In genomic region chr17:28783161-28783560, GRCh38 we compare ENCODE assay signal across 20 cellular contexts. TPM values are rescaled to one million over a fixed set of nuclear protein-coding genes. Genes with fewer than 3 reads are reported as not detected.
A peak's percentile ranks its signal among the peaks of the same experiment; 100 is the strongest.
DNase-seq lines count a peak whose midpoint lies in the region; ATAC-seq, FAIRE-seq and TF ChIP-seq lines count a peak whose summit lies in the region.
"Had no signal": no experiment of that assay in that cellular context is flagged by ENCODE, and none has a peak within 500 bp of the region (broad histone marks: within the 10 kb centered on the region; RNA-seq: fewer than 3 reads in every experiment).

No MANE protein-coding gene starts in this region.

- H3K36me3 ChIP-seq in K562 (ENCODE audit: control insufficient read depth, insufficient read depth, low read length) = peaks cover 38% of the 10 kb centered on the region

- no peak overlapping the region for H3K4me3 Mint-ChIP-seq in activated CD8-positive, alpha-beta T cell treated with anti-CD3 and anti-CD28 coated beads for 36 hours
- H3K4me3 Mint-ChIP-seq in activated CD8-positive, alpha-beta T cell treated with anti-CD3 and anti-CD28 coated beads, Interleukin-2, amount 10 ng/mL, durations not matched to agents 7 days and 5 days = no peak overlapping the region
- no peak overlapping the region for H3K4me3 Mint-ChIP-seq in stimulated activated naive CD8-positive, alpha-beta T cell treated with anti-CD3 and anti-CD28 coated beads, Interleukin-15, Interleukin-2, amounts not matched to agents 100 ng/mL and 50 ng/mL, for 24 hours
- H3K4me3 Mint-ChIP-seq in stimulated activated memory B cell treated with anti-CD40 and anti-IgM and Interleukin-4, amounts not matched to agents 10 μg/mL and 1 μg/mL and 100 μg/mL, for 72 hours = no peak overlapping the region
- H3K4me3 Mint-ChIP-seq: CD4-positive, alpha-beta T cell; HFFc6 had no signal

- no TSS peak for BruUV-seq in K562 (replicated peaks; lab: Mats Ljungman, UMichigan)

- peak overlapping the region; percentile 5 for H3K27ac Mint-ChIP-seq in activated CD8-positive, alpha-beta T cell treated with anti-CD3 and anti-CD28 coated beads for 36 hours
- H3K27ac Mint-ChIP-seq in activated CD8-positive, alpha-beta T cell treated with anti-CD3 and anti-CD28 coated beads, Interleukin-2, amount 10 ng/mL, durations not matched to agents 7 days and 5 days = no peak overlapping the region
- peak overlapping the region; percentile 48 for H3K27ac Mint-ChIP-seq in stimulated activated naive CD8-positive, alpha-beta T cell treated with anti-CD3 and anti-CD28 coated beads, Interleukin-15, Interleukin-2, amounts not matched to agents 100 ng/mL and 50 ng/mL, for 24 hours
- H3K27ac Mint-ChIP-seq in stimulated activated memory B cell treated with anti-CD40 and anti-IgM and Interleukin-4, amounts not matched to agents 10 μg/mL and 1 μg/mL and 100 μg/mL, for 72 hours = peak overlapping the region; percentile 30
- H3K27ac Mint-ChIP-seq: CD4-positive, alpha-beta T cell; HFFc6 had no signal

- H3K4me3 ChIP-seq in K562 = no peak overlapping the region

- in situ Hi-C loops in K562 (cut with MboI) = no loop called here

- no peak for FAIRE-seq in K562 (lab: Jason Lieb, UNC)
- FAIRE-seq: D721Med, GM12892, HepG2, HTR-8/SVneo had no signal

- no peaks in the 10 kb centered on the region for H4K20me1 ChIP-seq in K562 (replicated peaks; ENCODE audit: control insufficient read depth, insufficient read depth, low read length)

- H3K79me2 ChIP-seq in K562 (ENCODE audit: control insufficient read depth, insufficient read depth, low read length) = peaks cover 61% of the 10 kb centered on the region

- H3K27ac ChIP-seq in K562 (ENCODE audit: extremely low read depth, low read depth, low read length) = no peak overlapping the region

- CTCF ChIA-PET in activated CD8-positive, alpha-beta T cell treated with anti-CD3 and anti-CD28 coated beads for 36 hours (lab: Charles Lee) = interaction anchor here (1.8 to 2.4 kb wide), 2 partner anchors 14 to 20 kb away, joined by 5 to 20 read pairs; no protein-coding TSS in a partner anchor
- CTCF ChIA-PET in activated CD8-positive, alpha-beta T cell treated with anti-CD3 and anti-CD28 coated beads, Interleukin-2, amount 10 ng/mL, durations not matched to agents 7 days and 5 days (lab: Charles Lee) = no interaction called here
- CTCF ChIA-PET in K562 (lab: Yijun Ruan, JAX; ENCODE audit: low intra/inter-chr PET ratio) = no interaction called here

- H2AFZ ChIP-seq in K562 (ENCODE audit: low read depth, low read length) = no peak overlapping the region

- no peak for DNase-seq in activated CD8-positive, alpha-beta T cell treated with anti-CD3 and anti-CD28 coated beads for 36 hours
- DNase-seq in activated CD8-positive, alpha-beta T cell treated with anti-CD3 and anti-CD28 coated beads, Interleukin-2, amount 10 ng/mL, durations not matched to agents 7 days and 5 days = no peak
- no peak for DNase-seq in stimulated activated naive CD8-positive, alpha-beta T cell treated with anti-CD3 and anti-CD28 coated beads, Interleukin-15, Interleukin-2, amounts not matched to agents 100 U/mL and 50 U/mL, for 24 hours
- DNase-seq in K562 (ENCODE audit: extremely low read depth in 1 of 4, low spot score in 3 of 4) = no peak
- no peak for DNase-seq in D341Med (ENCODE audit: low spot score)
- DNase-seq: ACHN; C1 segment of cervical spinal cord; CD4-positive, alpha-beta T cell; DMS153; DND-41; GDM1; HCEC 1CT; HFFc6 had no signal

- no peaks in the 10 kb centered on the region for H3K27me3 Mint-ChIP-seq in activated CD8-positive, alpha-beta T cell treated with anti-CD3 and anti-CD28 coated beads for 36 hours
- H3K27me3 Mint-ChIP-seq in activated CD8-positive, alpha-beta T cell treated with anti-CD3 and anti-CD28 coated beads, Interleukin-2, amount 10 ng/mL, durations not matched to agents 7 days and 5 days (ENCODE audit: low read depth) = no peaks in the 10 kb centered on the region
- H3K27me3 Mint-ChIP-seq in stimulated activated naive CD8-positive, alpha-beta T cell treated with anti-CD3 and anti-CD28 coated beads, Interleukin-15, Interleukin-2, amounts not matched to agents 100 ng/mL and 50 ng/mL, for 24 hours = no peaks in the 10 kb centered on the region
- no peaks in the 10 kb centered on the region for H3K27me3 Mint-ChIP-seq in stimulated activated memory B cell treated with anti-CD40 and anti-IgM and Interleukin-4, amounts not matched to agents 10 μg/mL and 1 μg/mL and 100 μg/mL, for 72 hours
- H3K27me3 Mint-ChIP-seq: CD4-positive, alpha-beta T cell had no signal

- no peak for TF ChIP-seq CTCF in activated CD8-positive, alpha-beta T cell treated with anti-CD3 and anti-CD28 coated beads for 36 hours (IDR thresholded peaks at IDR 0.05)
- no peak for TF ChIP-seq CTCF in K562 (IDR thresholded peaks at IDR 0.05 in 2 of 3, conservative IDR thresholded peaks at IDR 0.05 in 1 of 3; ENCODE audit: insufficient read depth in 2 of 3, low read depth in 1 of 3, low read length in 3 of 3)

- no peak for TF ChIP-seq RAD21 in K562 (CRISPR knock-in tag; conservative IDR thresholded peaks at IDR 0.05 in 1 of 2, IDR thresholded peaks at IDR 0.05 in 1 of 2)

- H3K9ac ChIP-seq in K562 (ENCODE audit: insufficient read depth in 1 of 2, low read depth in 2 of 2, low read length in 2 of 2) = no peak overlapping the region

- no peaks in the 10 kb centered on the region for H3K9me3 Mint-ChIP-seq in activated CD8-positive, alpha-beta T cell treated with anti-CD3 and anti-CD28 coated beads for 36 hours
- no peaks in the 10 kb centered on the region for H3K9me3 Mint-ChIP-seq in activated CD8-positive, alpha-beta T cell treated with anti-CD3 and anti-CD28 coated beads, Interleukin-2, amount 10 ng/mL, durations not matched to agents 7 days and 5 days (ENCODE audit: insufficient read depth)
- H3K9me3 Mint-ChIP-seq in stimulated activated naive CD8-positive, alpha-beta T cell treated with anti-CD3 and anti-CD28 coated beads, Interleukin-15, Interleukin-2, amounts not matched to agents 100 ng/mL and 50 ng/mL, for 24 hours = no peaks in the 10 kb centered on the region
- no peaks in the 10 kb centered on the region for H3K9me3 Mint-ChIP-seq in stimulated activated memory B cell treated with anti-CD40 and anti-IgM and Interleukin-4, amounts not matched to agents 10 μg/mL and 1 μg/mL and 100 μg/mL, for 72 hours
- H3K9me3 Mint-ChIP-seq: CD4-positive, alpha-beta T cell; HFFc6 had no signal

- H3K27me3 ChIP-seq in K562 (ENCODE audit: control insufficient read depth in 2 of 2, insufficient read depth in 2 of 2, low read length in 2 of 2) = no peaks in the 10 kb centered on the region

- peaks cover 22% of the 10 kb centered on the region for H3K4me1 Mint-ChIP-seq in activated CD8-positive, alpha-beta T cell treated with anti-CD3 and anti-CD28 coated beads for 36 hours (ENCODE audit: low read depth)
- peaks cover 10% of the 10 kb centered on the region for H3K4me1 Mint-ChIP-seq in activated CD8-positive, alpha-beta T cell treated with anti-CD3 and anti-CD28 coated beads, Interleukin-2, amount 10 ng/mL, durations not matched to agents 7 days and 5 days (ENCODE audit: low read depth)
- peaks cover 18% of the 10 kb centered on the region for H3K4me1 Mint-ChIP-seq in stimulated activated naive CD8-positive, alpha-beta T cell treated with anti-CD3 and anti-CD28 coated beads, Interleukin-15, Interleukin-2, amounts not matched to agents 100 ng/mL and 50 ng/mL, for 24 hours (ENCODE audit: low read depth)
- H3K4me1 Mint-ChIP-seq in stimulated activated memory B cell treated with anti-CD40 and anti-IgM and Interleukin-4, amounts not matched to agents 10 μg/mL and 1 μg/mL and 100 μg/mL, for 72 hours = peaks cover 20% of the 10 kb centered on the region

- H3K36me3 Mint-ChIP-seq in activated CD8-positive, alpha-beta T cell treated with anti-CD3 and anti-CD28 coated beads for 36 hours (ENCODE audit: low read depth) = peaks cover 15% of the 10 kb centered on the region
- H3K36me3 Mint-ChIP-seq in activated CD8-positive, alpha-beta T cell treated with anti-CD3 and anti-CD28 coated beads, Interleukin-2, amount 10 ng/mL, durations not matched to agents 7 days and 5 days (ENCODE audit: low read depth) = peaks cover 8% of the 10 kb centered on the region
- H3K36me3 Mint-ChIP-seq in stimulated activated naive CD8-positive, alpha-beta T cell treated with anti-CD3 and anti-CD28 coated beads, Interleukin-15, Interleukin-2, amounts not matched to agents 100 ng/mL and 50 ng/mL, for 24 hours (ENCODE audit: low read depth) = peaks cover 17% of the 10 kb centered on the region
- peaks cover 24% of the 10 kb centered on the region for H3K36me3 Mint-ChIP-seq in stimulated activated memory B cell treated with anti-CD40 and anti-IgM and Interleukin-4, amounts not matched to agents 10 μg/mL and 1 μg/mL and 100 μg/mL, for 72 hours

- 60% methylated on average over 1 of the region's 3 CpGs for WGBS in K562 (ENCODE audit: insufficient coverage, low coverage, missing lambda C conversion rate)

- no peaks in the 10 kb centered on the region for H3K9me1 ChIP-seq in K562 (ENCODE audit: control insufficient read depth, insufficient read depth, low read length)

- POLR2A ChIA-PET in activated CD8-positive, alpha-beta T cell treated with anti-CD3 and anti-CD28 coated beads for 36 hours (lab: Charles Lee) = no interaction called here
- POLR2A ChIA-PET in activated CD8-positive, alpha-beta T cell treated with anti-CD3 and anti-CD28 coated beads, Interleukin-2, amount 10 ng/mL, durations not matched to agents 7 days and 5 days (lab: Charles Lee) = no interaction called here
- POLR2A ChIA-PET in K562 (lab: Yijun Ruan, JAX) = interaction anchor here (0.7 kb wide), 1 partner anchor 14 kb away, joined by 4 read pairs; no protein-coding TSS in a partner anchor

- no peak overlapping the region for H3K4me2 ChIP-seq in K562 (ENCODE audit: insufficient read depth, low read length)

- H3K4me1 ChIP-seq in K562 (replicated peaks in 1 of 2; ENCODE audit: control insufficient read depth in 2 of 2, insufficient read depth in 2 of 2, low read length in 2 of 2) = no peaks in the 10 kb centered on the region; a peak in 2 of 5 replicates

- H3K9me3 ChIP-seq in K562 (replicated peaks; ENCODE audit: control insufficient read depth, insufficient read depth, low read depth, low read length) = no peaks in the 10 kb centered on the region

- no peak for ATAC-seq in activated CD8-positive, alpha-beta T cell treated with anti-CD3 and anti-CD28 coated beads for 36 hours
- no peak for ATAC-seq in activated CD8-positive, alpha-beta T cell treated with anti-CD3 and anti-CD28 coated beads, Interleukin-2, amount 10 ng/mL, durations not matched to agents 7 days and 5 days
- ATAC-seq in stimulated activated naive CD8-positive, alpha-beta T cell treated with anti-CD3 and anti-CD28 coated beads, Interleukin-15, Interleukin-2, amounts not matched to agents 100 U/mL and 50 U/mL, for 24 hours = no peak
- ATAC-seq in K562 = no peak
- no peak for ATAC-seq in stimulated activated memory B cell treated with anti-CD40 and anti-IgM and Interleukin-4, amounts not matched to agents 10 μg/mL and 1 μg/mL and 100 μg/mL, for 72 hours
- no peak for ATAC-seq in HG03095 (IDR thresholded peaks at IDR 0.05; ENCODE audit: unreplicated experiment)
- ATAC-seq: HepG2 had no signal

- TF ChIP-seq POLR2A in K562 (conservative IDR thresholded peaks at IDR 0.05) = no peak

- intact Hi-C loops in activated CD8-positive, alpha-beta T cell treated with anti-CD3 and anti-CD28 coated beads for 36 hours (cut with micrococcal nuclease) = no loop called here
- intact Hi-C loops in K562 (cut with micrococcal nuclease) = no loop called here

- no peak for TF ChIP-seq EP300 in K562 (IDR thresholded peaks at IDR 0.05; ENCODE audit: low read length)

RNA-seq across cellular contexts. Expression of gene TRAF4, which starts 39.4 kb away (rescaled TPM):
- 100 to 1,000 TPM; 140 to 151 TPM for total RNA-seq in activated CD8-positive, alpha-beta T cell treated with anti-CD3 and anti-CD28 coated beads for 36 hours
- 10 to 100 TPM; 66.0 to 78.4 TPM for total RNA-seq in activated CD8-positive, alpha-beta T cell treated with anti-CD3 and anti-CD28 coated beads, Interleukin-2, amount 10 ng/mL, durations not matched to agents 7 days and 5 days
- total RNA-seq in K562 (2011; cell fraction: chromatin; rRNA removed; ENCODE audit: low replicate concordance) = 164 and 626 TPM in 2 replicates
- total RNA-seq in K562 (2011; cell fraction: nucleolus; rRNA removed) = 558 and 573 TPM in 2 replicates
- 242 and 260 TPM in 2 replicates for total RNA-seq in K562 (2011; cell fraction: nucleoplasm; rRNA removed)
- total RNA-seq in K562 (2014; rRNA removed) (75.4 and 112 TPM in 2 replicates), K562 (2014; rRNA removed; fragmentation: Illumina TruSeq; extraction: Trizol) (23.6 and 32.0 TPM in 2 replicates), K562 (2015; rRNA removed; fragmentation: Illumina TruSeq; extraction: Trizol) (45.6 and 52.6 TPM in 2 replicates), K562 (2021) (147 and 156 TPM in 2 replicates)
- polyA plus RNA-seq in K562 (2011; rRNA removed) (72.4 and 96.6 TPM in 2 replicates), K562 (2014; fragmentation: Illumina TruSeq; extraction: Trizol) (85.4 and 87.7 TPM in 2 replicates), K562 (2014; fragmentation: Nextera tagmentation; extraction: Ambion mirVana) (1 to 10 TPM; 2.4 to 5.0 TPM), K562 (2014; rRNA removed) (108 and 121 TPM in 2 replicates)
- 87.1 and 180 TPM in 2 replicates for polyA plus RNA-seq in K562 (2011; cell fraction: cytosol; rRNA removed)
- 335 and 714 TPM in 2 replicates for polyA plus RNA-seq in K562 (2011; cell fraction: nucleus; rRNA removed)
- 70.3 and 95.8 TPM in 2 replicates for polyA plus RNA-seq in K562 (2012)
- 26.9 and 43.6 TPM in 2 replicates for polyA minus RNA-seq in K562 (2011; rRNA and poly(A)+ RNA removed)
- polyA minus RNA-seq in K562 (2011; cell fraction: cytosol; rRNA and poly(A)+ RNA removed) = 67.1 and 85.3 TPM in 2 replicates
- 145 and 253 TPM in 2 replicates for polyA minus RNA-seq in K562 (2011; cell fraction: nucleus; rRNA and poly(A)+ RNA removed)

RNA-seq across cellular contexts. Expression of gene NEK8, which starts 54.6 kb away (rescaled TPM):
- 1 to 10 TPM; 3.6 to 3.9 TPM for total RNA-seq in activated CD8-positive, alpha-beta T cell treated with anti-CD3 and anti-CD28 coated beads for 36 hours
- total RNA-seq in activated CD8-positive, alpha-beta T cell treated with anti-CD3 and anti-CD28 coated beads, Interleukin-2, amount 10 ng/mL, durations not matched to agents 7 days and 5 days = 1 to 10 TPM; 4.8 to 5.0 TPM
- 53.1 and 144 TPM in 2 replicates for total RNA-seq in K562 (2011; cell fraction: chromatin; rRNA removed; ENCODE audit: low replicate concordance)
- total RNA-seq in K562 (2011; cell fraction: nucleolus; rRNA removed) = 60.9 and 78.0 TPM in 2 replicates
- total RNA-seq in K562 (2011; cell fraction: nucleoplasm; rRNA removed) = 42.5 and 50.3 TPM in 2 replicates
- total RNA-seq in K562 (2014; rRNA removed) = 4.6 and 5.8 TPM in 2 replicates
- 3.9 TPM in 2 replicates for total RNA-seq in K562 (2014; rRNA removed; fragmentation: Illumina TruSeq; extraction: Trizol)
- total RNA-seq in K562 (2015; rRNA removed; fragmentation: Illumina TruSeq; extraction: Trizol) = 3.6 and 4.5 TPM in 2 replicates
- total RNA-seq in K562 (2021) = 6.4 and 7.8 TPM in 2 replicates
- polyA plus RNA-seq in K562 (2011; rRNA removed) = 16.6 and 17.7 TPM in 2 replicates
- 11.0 and 15.6 TPM in 2 replicates for polyA plus RNA-seq in K562 (2011; cell fraction: cytosol; rRNA removed)
- polyA plus RNA-seq in K562 (2011; cell fraction: nucleus; rRNA removed) = 27.1 and 34.4 TPM in 2 replicates
- 5.1 and 5.5 TPM in 2 replicates for polyA plus RNA-seq in K562 (2012)
- 5.7 and 8.2 TPM in 2 replicates for polyA plus RNA-seq in K562 (2014; fragmentation: Illumina TruSeq; extraction: Trizol)
- 1 to 10 TPM in 1 of 2 experiments, under 1 TPM in 1; 0.98 to 1.6 TPM for polyA plus RNA-seq in K562 (2014; fragmentation: Nextera tagmentation; extraction: Ambion mirVana)
- 7.6 and 10.3 TPM in 2 replicates for polyA plus RNA-seq in K562 (2014; rRNA removed)
- 23.5 and 32.9 TPM in 2 replicates for polyA minus RNA-seq in K562 (2011; rRNA and poly(A)+ RNA removed)
- 9.6 and 10.3 TPM in 2 replicates for polyA minus RNA-seq in K562 (2011; cell fraction: cytosol; rRNA and poly(A)+ RNA removed)
- 18.8 and 23.9 TPM in 2 replicates for polyA minus RNA-seq in K562 (2011; cell fraction: nucleus; rRNA and poly(A)+ RNA removed)

RNA-seq across cellular contexts. Expression of gene TLCD1, which starts 57.1 kb away (rescaled TPM):
- 1 to 10 TPM; 6.5 to 8.7 TPM for total RNA-seq in activated CD8-positive, alpha-beta T cell treated with anti-CD3 and anti-CD28 coated beads for 36 hours
- total RNA-seq in activated CD8-positive, alpha-beta T cell treated with anti-CD3 and anti-CD28 coated beads, Interleukin-2, amount 10 ng/mL, durations not matched to agents 7 days and 5 days = 1 to 10 TPM; 2.8 to 3.0 TPM
- total RNA-seq in K562 (2011; cell fraction: chromatin; rRNA removed; ENCODE audit: low replicate concordance) = 34.1 and 67.7 TPM in 2 replicates
- 59.7 and 73.9 TPM in 2 replicates for total RNA-seq in K562 (2011; cell fraction: nucleolus; rRNA removed)
- 47.7 and 50.0 TPM in 2 replicates for total RNA-seq in K562 (2011; cell fraction: nucleoplasm; rRNA removed)
- total RNA-seq in K562 (2014; rRNA removed) = 15.8 and 26.0 TPM in 2 replicates
- total RNA-seq in K562 (2014; rRNA removed; fragmentation: Illumina TruSeq; extraction: Trizol) = 19.7 and 21.7 TPM in 2 replicates
- total RNA-seq in K562 (2015; rRNA removed; fragmentation: Illumina TruSeq; extraction: Trizol) = 15.7 and 18.1 TPM in 2 replicates
- 27.1 and 29.5 TPM in 2 replicates for total RNA-seq in K562 (2021)
- 17.2 and 33.2 TPM in 2 replicates for polyA plus RNA-seq in K562 (2011; rRNA removed)
- polyA plus RNA-seq in K562 (2011; cell fraction: cytosol; rRNA removed) = 28.5 and 69.2 TPM in 2 replicates
- 25.3 and 42.9 TPM in 2 replicates for polyA plus RNA-seq in K562 (2011; cell fraction: nucleus; rRNA removed)
- 14.3 and 27.8 TPM in 2 replicates for polyA plus RNA-seq in K562 (2012)
- polyA plus RNA-seq in K562 (2014; fragmentation: Illumina TruSeq; extraction: Trizol) = 34.2 and 37.7 TPM in 2 replicates
- polyA plus RNA-seq in K562 (2014; fragmentation: Nextera tagmentation; extraction: Ambion mirVana) = 10 to 100 TPM in 1 of 2 experiments, 1 to 10 TPM in 1; 6.8 to 10.2 TPM
- 25.0 and 34.7 TPM in 2 replicates for polyA plus RNA-seq in K562 (2014; rRNA removed)
- 15.8 and 41.3 TPM in 2 replicates for polyA minus RNA-seq in K562 (2011; rRNA and poly(A)+ RNA removed)
- polyA minus RNA-seq in K562 (2011; cell fraction: cytosol; rRNA and poly(A)+ RNA removed) = 7.2 and 13.1 TPM in 2 replicates
- 32.4 and 42.9 TPM in 2 replicates for polyA minus RNA-seq in K562 (2011; cell fraction: nucleus; rRNA and poly(A)+ RNA removed)

RNA-seq across cellular contexts. Expression of gene FAM222B, which starts 59.4 kb away (rescaled TPM):
- total RNA-seq in activated CD8-positive, alpha-beta T cell treated with anti-CD3 and anti-CD28 coated beads for 36 hours = 10 to 100 TPM; 14.7 to 15.2 TPM
- 10 to 100 TPM; 15.4 to 17.1 TPM for total RNA-seq in activated CD8-positive, alpha-beta T cell treated with anti-CD3 and anti-CD28 coated beads, Interleukin-2, amount 10 ng/mL, durations not matched to agents 7 days and 5 days
- total RNA-seq in K562 (2011; cell fraction: chromatin; rRNA removed; ENCODE audit: low replicate concordance) = 115 and 118 TPM in 2 replicates
- 34.0 and 45.9 TPM in 2 replicates for total RNA-seq in K562 (2011; cell fraction: nucleolus; rRNA removed)
- 86.2 and 134 TPM in 2 replicates for total RNA-seq in K562 (2011; cell fraction: nucleoplasm; rRNA removed)
- total RNA-seq in K562 (2014; rRNA removed) (7.4 and 14.0 TPM in 2 replicates), K562 (2014; rRNA removed; fragmentation: Illumina TruSeq; extraction: Trizol) (7.5 and 8.5 TPM in 2 replicates), K562 (2015; rRNA removed; fragmentation: Illumina TruSeq; extraction: Trizol) (8.5 TPM in 2 replicates), K562 (2021) (31.1 and 32.9 TPM in 2 replicates)
- polyA plus RNA-seq in K562 (2011; rRNA removed) (7.3 and 8.3 TPM in 2 replicates), K562 (2014; fragmentation: Illumina TruSeq; extraction: Trizol) (34.5 and 34.6 TPM in 2 replicates), K562 (2014; fragmentation: Nextera tagmentation; extraction: Ambion mirVana) (1 to 10 TPM; 4.0 to 6.7 TPM), K562 (2014; rRNA removed) (10.9 TPM in 2 replicates)
- 11.9 and 18.3 TPM in 2 replicates for polyA plus RNA-seq in K562 (2011; cell fraction: cytosol; rRNA removed)
- 10.0 and 18.6 TPM in 2 replicates for polyA plus RNA-seq in K562 (2011; cell fraction: nucleus; rRNA removed)
- 21.1 and 26.3 TPM in 2 replicates for polyA plus RNA-seq in K562 (2012)
- 17.9 and 18.4 TPM in 2 replicates for polyA minus RNA-seq in K562 (2011; rRNA and poly(A)+ RNA removed)
- polyA minus RNA-seq in K562 (2011; cell fraction: cytosol; rRNA and poly(A)+ RNA removed) = 20.8 and 24.7 TPM in 2 replicates
- 7.1 and 7.9 TPM in 2 replicates for polyA minus RNA-seq in K562 (2011; cell fraction: nucleus; rRNA and poly(A)+ RNA removed)
